ENCODE assay signal across 8 cellular contexts in the genomic region with DNA sequence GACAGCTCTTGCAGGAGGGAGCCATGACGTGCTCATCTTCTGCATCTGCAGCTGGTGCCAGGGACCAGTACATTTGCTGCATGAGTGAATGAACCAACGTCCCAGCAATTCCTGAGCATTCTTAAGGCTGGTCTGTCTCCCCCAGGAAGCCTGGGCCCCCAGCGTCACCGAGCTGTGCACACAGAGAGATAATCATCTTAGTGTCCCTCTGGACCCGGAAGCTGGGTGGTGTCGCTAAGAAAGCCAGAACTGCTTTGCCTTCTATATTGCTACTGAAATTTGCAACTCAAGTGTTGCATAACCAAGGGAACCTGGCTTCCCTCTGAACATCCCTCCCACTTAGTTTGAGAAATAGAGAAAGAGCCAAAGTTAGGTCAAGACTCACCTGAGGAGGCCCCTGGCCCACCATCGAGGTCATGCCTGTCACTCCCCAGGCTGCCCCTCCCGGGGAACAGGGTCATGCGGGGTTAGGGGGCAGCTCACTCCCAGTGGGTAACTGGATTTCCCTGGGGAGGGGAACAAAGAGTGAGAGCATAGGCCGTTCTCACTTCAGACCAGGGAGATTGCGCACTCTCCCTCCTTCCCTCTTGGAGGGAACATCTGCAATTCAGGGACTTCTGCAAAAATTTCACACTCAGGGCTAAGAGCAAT.
DNase-seq lines count a peak whose midpoint lies in the region; ATAC-seq and TF ChIP-seq lines count a peak whose summit lies in the region.

No MANE protein-coding gene starts in this region.

- H3K4me3 Mint-ChIP-seq in stimulated activated effector memory CD8-positive, alpha-beta T cell treated with anti-CD3 and anti-CD28 coated beads, Interleukin-12 subunit alpha, Interleukin-12 subunit beta, amount 100 ng/mL, for 72 hours = peak overlapping the region; percentile 59

- DNase-seq in SKM-1 treated with dmso at 0.1 percent for 144 hours (lab: John Stamatoyannopoulos, UW; ENCODE audit: unreplicated experiment) = peak; percentile 53
- DNase-seq in heart right ventricle = peak; percentile 43 to 51
- no peak for DNase-seq in stimulated activated effector memory CD8-positive, alpha-beta T cell treated with anti-CD3 and anti-CD28 coated beads, Interleukin-12 subunit alpha, Interleukin-12 subunit beta, amount 100 ng/mL, for 72 hours (ENCODE audit: low spot score in 2 of 2)
- DNase-seq in NCI-H2107 treated with DMSO at 0.1 percent for 48 hours (lab: John Stamatoyannopoulos, UW; ENCODE audit: unreplicated experiment) = no peak
- DNase-seq in activated CD4-positive, alpha-beta T cell treated with anti-CD3 and anti-CD28 coated beads, Interleukin-2, amount 50 U/mL, for 48 hours = no peak

- H3K4me1 ChIP-seq in heart right ventricle = peaks cover 15 to 68% (median 52%) of the 10 kb centered on the region in 9 donors

- peaks cover 36% of the 10 kb centered on the region for H3K4me1 Mint-ChIP-seq in stimulated activated effector memory CD8-positive, alpha-beta T cell treated with anti-CD3 and anti-CD28 coated beads, Interleukin-12 subunit alpha, Interleukin-12 subunit beta, amount 100 ng/mL, for 72 hours

- no peak for TF ChIP-seq CTCF in heart right ventricle (IDR thresholded peaks at IDR 0.05)

- peaks cover 0 to 23% (median 15%) of the 10 kb centered on the region in 11 donors for H3K9me3 ChIP-seq in heart right ventricle

- H3K36me3 ChIP-seq in heart right ventricle = no peaks in the 10 kb centered on the region

- H3K4me3 ChIP-seq in heart right ventricle = peak overlapping the region in 6 of 10 donors; percentile 26 to 36 (median 34)

- peaks cover 12% of the 10 kb centered on the region for H3K9me3 Mint-ChIP-seq in stimulated activated effector memory CD8-positive, alpha-beta T cell treated with anti-CD3 and anti-CD28 coated beads, Interleukin-12 subunit alpha, Interleukin-12 subunit beta, amount 100 ng/mL, for 72 hours

- 38 to 44% methylated on average over 11 of the region's 11 CpGs for WGBS in heart right ventricle, 2 donors

- ATAC-seq in GM19023 (IDR thresholded peaks at IDR 0.05; ENCODE audit: unreplicated experiment) (peak; percentile 27), HG02938 (IDR thresholded peaks at IDR 0.05; ENCODE audit: unreplicated experiment) (peak; percentile 21), heart right ventricle (peak; percentile 41 to 80 (median 54)), GM18858 (IDR thresholded peaks at IDR 0.05; ENCODE audit: unreplicated experiment) (no peak)
- ATAC-seq in stimulated activated effector memory CD8-positive, alpha-beta T cell treated with anti-CD3 and anti-CD28 coated beads, Interleukin-12 subunit alpha, Interleukin-12 subunit beta, amount 100 ng/mL, for 72 hours = peak; percentile 1

- peak overlapping the region; percentile 91 for H3K27ac Mint-ChIP-seq in stimulated activated effector memory CD8-positive, alpha-beta T cell treated with anti-CD3 and anti-CD28 coated beads, Interleukin-12 subunit alpha, Interleukin-12 subunit beta, amount 100 ng/mL, for 72 hours

- no peaks in the 10 kb centered on the region for H3K27me3 ChIP-seq in heart right ventricle

- intact Hi-C loops in heart right ventricle (cut with DNase I) = loop anchor here in 7 of 10 donors (5.0 to 10.0 kb wide), 8 partner anchors 50 to 925 kb away; a partner anchor contains a TSS

- H3K27ac ChIP-seq in heart right ventricle = peak overlapping the region; percentile 62 to 97 (median 88)

- H3K36me3 Mint-ChIP-seq in stimulated activated effector memory CD8-positive, alpha-beta T cell treated with anti-CD3 and anti-CD28 coated beads, Interleukin-12 subunit alpha, Interleukin-12 subunit beta, amount 100 ng/mL, for 72 hours = no peaks in the 10 kb centered on the region

Comparison
In these comparisons a context has a peak if more than half of its experiments do, and no peak if none do; other contexts are left out.
1. DNase-seq: peak in SKM-1 treated with dmso at 0.1 percent for 144 hours (single experiment) and heart right ventricle (2 of 2); none in stimulated activated effector memory CD8-positive, alpha-beta T cell treated with anti-CD3 and anti-CD28 coated beads, Interleukin-12 subunit alpha, Interleukin-12 subunit beta, amount 100 ng/mL, for 72 hours (0 of 2), NCI-H2107 treated with DMSO at 0.1 percent for 48 hours (single experiment) and activated CD4-positive, alpha-beta T cell treated with anti-CD3 and anti-CD28 coated beads, Interleukin-2, amount 50 U/mL, for 48 hours (0 of 2).